In the genomic region with DNA sequence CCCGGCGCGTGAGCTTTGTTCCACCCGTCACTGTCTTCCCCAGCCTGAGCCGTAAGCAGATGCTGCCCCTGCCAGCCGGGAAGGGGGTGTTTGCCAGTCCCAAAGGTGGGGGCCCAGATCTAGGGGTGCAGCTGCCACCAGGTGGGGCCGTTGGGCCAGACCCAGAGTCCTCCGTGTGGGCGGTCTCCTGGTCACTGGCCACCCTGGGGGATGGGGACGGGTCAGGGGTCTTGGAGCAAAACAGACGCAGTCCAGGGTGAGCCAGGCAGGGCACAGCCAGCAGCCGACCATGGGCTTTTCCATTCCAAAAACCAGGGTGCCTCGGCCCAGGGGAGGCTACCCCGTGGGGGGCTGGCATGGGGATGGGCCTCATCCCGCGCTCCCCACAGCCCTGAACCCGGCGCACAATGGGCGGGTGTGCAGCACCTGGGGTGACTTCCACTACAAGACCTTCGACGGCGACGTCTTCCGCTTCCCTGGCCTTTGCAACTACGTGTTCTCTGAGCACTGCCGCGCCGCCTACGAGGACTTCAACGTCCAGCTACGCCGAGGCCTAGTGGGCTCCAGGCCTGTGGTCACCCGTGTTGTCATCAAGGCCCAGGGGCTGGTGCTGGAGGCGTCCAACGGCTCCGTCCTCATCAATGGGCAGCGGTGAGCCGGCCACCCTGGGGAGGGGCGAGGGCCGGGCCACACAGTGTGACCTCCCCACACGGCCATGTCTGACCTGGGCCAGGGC, we compare ENCODE assay signal across 17 cellular contexts. TPM values are rescaled to one million over a fixed set of nuclear protein-coding genes. Genes with fewer than 3 reads are reported as not detected.
A peak's percentile ranks its signal among the peaks of the same experiment; 100 is the strongest.
DNase-seq lines count a peak whose midpoint lies in the region; ATAC-seq and TF ChIP-seq lines count a peak whose summit lies in the region.
"Had no signal": no experiment of that assay in that cellular context is flagged by ENCODE, and none has a peak within 500 bp of the region (broad histone marks: within the 10 kb centered on the region; RNA-seq: fewer than 3 reads in every experiment).

No MANE protein-coding gene starts in this region.

- H3K27ac Mint-ChIP-seq in Calu3 (ENCODE audit: unreplicated experiment) (no peak overlapping the region), mesothelial cell of epicardium (no peak overlapping the region)
- H3K27ac Mint-ChIP-seq: activated B cell treated with CpG ODN at 0.5 μM for 24 hours; stimulated activated naive B cell treated with anti-CD40 and anti-IgM and Interleukin-4, amounts not matched to agents 10 μg/mL and 1 μg/mL and 100 μg/mL, for 72 hours had no signal

- H3K4me1 Mint-ChIP-seq in Calu3 (ENCODE audit: low read depth, unreplicated experiment) (peaks cover 16% of the 10 kb centered on the region), mesothelial cell of epicardium (no peaks in the 10 kb centered on the region)
- H3K4me1 Mint-ChIP-seq: activated B cell treated with CpG ODN at 0.5 μM for 24 hours had no signal

- H3K4me3 Mint-ChIP-seq in Calu3 (ENCODE audit: low read depth, unreplicated experiment) (no peak overlapping the region), mesothelial cell of epicardium (no peak overlapping the region)
- H3K4me3 Mint-ChIP-seq: activated B cell treated with CpG ODN at 0.5 μM for 24 hours; stimulated activated naive B cell treated with anti-CD40 and anti-IgM and Interleukin-4, amounts not matched to agents 10 μg/mL and 1 μg/mL and 100 μg/mL, for 72 hours had no signal

- no peaks in the 10 kb centered on the region for H3K27me3 ChIP-seq in H7 (ENCODE audit: control insufficient read depth, insufficient read depth, low read length)

- CTCF ChIA-PET in Calu3 (lab: Charles Lee) = no interaction called here
- CTCF ChIA-PET in RWPE1 (lab: Yijun Ruan, JAX) = interaction anchor here (0.5 kb wide), 1 partner anchor 367 kb away, joined by 3 read pairs; no protein-coding TSS in a partner anchor

- BruUV-seq in Calu3 (replicated peaks; lab: Mats Ljungman, UMichigan) = no TSS peak

- POLR2A ChIA-PET in RWPE1 (lab: Yijun Ruan, JAX; ENCODE audit: low non-redundant PET) = no interaction called here

- ATAC-seq in GM21825 (IDR thresholded peaks at IDR 0.05; ENCODE audit: unreplicated experiment) = no peak
- ATAC-seq: stimulated activated naive B cell treated with anti-CD40 and anti-IgM and Interleukin-4, amounts not matched to agents 10 μg/mL and 1 μg/mL and 100 μg/mL, for 72 hours had no signal

- no peaks in the 10 kb centered on the region for H3K36me3 ChIP-seq in H7 (replicated peaks; ENCODE audit: control insufficient read depth, insufficient read depth, low read length)
- H3K36me3 ChIP-seq: BLaER1 treated with 17β-estradiol and CSF1 and Interleukin-3, amounts not matched to agents 10 nM and 100 nM had no signal

- peaks cover 9% of the 10 kb centered on the region for H3K36me3 Mint-ChIP-seq in Calu3 (ENCODE audit: insufficient read depth, unreplicated experiment)
- H3K36me3 Mint-ChIP-seq in mesothelial cell of epicardium = no peaks in the 10 kb centered on the region
- H3K36me3 Mint-ChIP-seq: stimulated activated naive B cell treated with anti-CD40 and anti-IgM and Interleukin-4, amounts not matched to agents 10 μg/mL and 1 μg/mL and 100 μg/mL, for 72 hours had no signal

- H3K27ac ChIP-seq in RWPE1 = no peak overlapping the region
- H3K27ac ChIP-seq: BLaER1 treated with 17β-estradiol and CSF1 and Interleukin-3, amounts not matched to agents 10 nM and 100 nM; HL-60 had no signal

- intact Hi-C loops in Calu3 (cut with micrococcal nuclease; ENCODE audit: unreplicated experiment) = no loop called here

- H3K27me3 Mint-ChIP-seq in Calu3 (ENCODE audit: unreplicated experiment) (peaks cover 12% of the 10 kb centered on the region), mesothelial cell of epicardium (ENCODE audit: low read depth) (peaks cover 5% of the 10 kb centered on the region)

- no peak overlapping the region for H3K4me3 ChIP-seq in H7 (ENCODE audit: insufficient read depth, low read depth, low read length)
- H3K4me3 ChIP-seq: BLaER1 treated with 17β-estradiol and CSF1 and Interleukin-3, amounts not matched to agents 10 nM and 100 nM had no signal

- DNase-seq in Calu3 = no peak
- peak; percentile 89 for DNase-seq in H7
- DNase-seq in ecto neural progenitor cell (ENCODE audit: low spot score) = peak; percentile 69
- DNase-seq in mesothelial cell of epicardium (ENCODE audit: low spot score in 2 of 2, unreplicated experiment in 2 of 2) = peak; percentile 18 to 39
- no peak for DNase-seq in T-helper 2 cell
- no peak for DNase-seq in NCI-H187 (lab: John Stamatoyannopoulos, UW)
- DNase-seq in RWPE1 (ENCODE audit: low spot score) = no peak
- DNase-seq: activated B cell treated with CpG ODN at 0.5 μM for 24 hours; amniotic stem cell; NCI-H2081 treated with DMSO at 0.1 percent for 48 hours; stimulated activated CD4-positive, alpha-beta T cell treated with anti-CD3 and anti-CD28 coated beads, Interleukin-4, amount 100 ng/mL, for 4 hours; stimulated activated naive B cell treated with anti-CD40 and anti-IgM and Interleukin-4, amounts not matched to agents 10 μg/mL and 1 μg/mL and 100 μg/mL, for 72 hours had no signal

- H3K9me3 Mint-ChIP-seq in Calu3 (ENCODE audit: low read depth, unreplicated experiment) (no peaks in the 10 kb centered on the region), mesothelial cell of epicardium (no peaks in the 10 kb centered on the region)
- H3K9me3 Mint-ChIP-seq: activated B cell treated with CpG ODN at 0.5 μM for 24 hours; stimulated activated naive B cell treated with anti-CD40 and anti-IgM and Interleukin-4, amounts not matched to agents 10 μg/mL and 1 μg/mL and 100 μg/mL, for 72 hours had no signal

- TF ChIP-seq CTCF in Calu3 (IDR thresholded peaks at IDR 0.05; ENCODE audit: unreplicated experiment) = peak; percentile 40
- no peak for TF ChIP-seq CTCF in mesothelial cell of epicardium (IDR thresholded peaks at IDR 0.05; ENCODE audit: unreplicated experiment)
- TF ChIP-seq CTCF in RWPE1 (conservative IDR thresholded peaks at IDR 0.05; ENCODE audit: low read depth) = no peak

RNA-seq across cellular contexts. Expression of gene MUC5B, which starts 3.5 kb away (rescaled TPM):
- total RNA-seq in Calu3 (2022) (3.4 and 10.5 TPM in 2 replicates), mesothelial cell of epicardium (not detected in 3 replicates)
- total RNA-seq in H7 (2014; rRNA removed; shearing (Covaris generic)) = under 0.01 and 0.07 TPM in 2 replicates
- total RNA-seq: activated B cell treated with CpG ODN at 0.5 μM for 24 hours, dermis microvascular lymphatic vessel endothelial cell, H4 had no signal

Comparison
In these comparisons a context has a peak if more than half of its experiments do, and no peak if none do; other contexts are left out.
1. DNase-seq: peak in H7 (single experiment), ecto neural progenitor cell (single experiment) and mesothelial cell of epicardium (2 of 2); none in Calu3 (single experiment), T-helper 2 cell (0 of 5), NCI-H187 (0 of 2) and RWPE1 (single experiment).